Comparison of ENCODE assay signal across 18 cellular contexts in genomic region chr3:118526758-118527526, GRCh38.
DNase-seq lines count a peak whose midpoint lies in the region; ATAC-seq lines count a peak whose summit lies in the region.
"Had no signal": no experiment of that assay in that cellular context is flagged by ENCODE, and none has a peak within 500 bp of the region (broad histone marks: within the 10 kb centered on the region; RNA-seq: fewer than 3 reads in every experiment).

No MANE protein-coding gene starts in this region.

- H3K4me1 Mint-ChIP-seq in activated naive CD8-positive, alpha-beta T cell treated with anti-CD3 and anti-CD28 coated beads, Interleukin-2, amount 50 U/mL, for 24 hours = no peaks in the 10 kb centered on the region
- H3K4me1 Mint-ChIP-seq: activated naive CD4-positive, alpha-beta T cell treated with anti-CD3 and anti-CD28 coated beads, Interleukin-2, amount 10 ng/mL, durations not matched to agents 7 days and 5 days had no signal

- H3K27me3 Mint-ChIP-seq in activated naive CD8-positive, alpha-beta T cell treated with anti-CD3 and anti-CD28 coated beads, Interleukin-2, amount 50 U/mL, for 24 hours = no peaks in the 10 kb centered on the region
- H3K27me3 Mint-ChIP-seq: activated naive CD4-positive, alpha-beta T cell treated with anti-CD3 and anti-CD28 coated beads, Interleukin-2, amount 10 ng/mL, durations not matched to agents 7 days and 5 days had no signal

- H3K36me3 ChIP-seq in mesodermal cell (ENCODE audit: control insufficient read depth, insufficient read depth, low read length) = no peaks in the 10 kb centered on the region
- H3K36me3 ChIP-seq: BLaER1 treated with 17β-estradiol and CSF1 and Interleukin-3, amounts not matched to agents 10 nM and 100 nM; HAP-1; heart right ventricle had no signal

- no peak overlapping the region for H3K4me3 ChIP-seq in mesodermal cell (ENCODE audit: extremely low read depth, insufficient read depth, low read length, poor library complexity, severe bottlenecking)
- H3K4me3 ChIP-seq: BLaER1 treated with 17β-estradiol and CSF1 and Interleukin-3, amounts not matched to agents 10 nM and 100 nM; HAP-1; heart right ventricle had no signal

- ATAC-seq in GM18858 (IDR thresholded peaks at IDR 0.05; ENCODE audit: unreplicated experiment) = peak; percentile 61
- peak; percentile 81 for ATAC-seq in GM21786 (IDR thresholded peaks at IDR 0.05; ENCODE audit: unreplicated experiment)
- ATAC-seq in HG03439 (IDR thresholded peaks at IDR 0.05; ENCODE audit: unreplicated experiment) = peak; percentile 90
- ATAC-seq in activated naive CD8-positive, alpha-beta T cell treated with anti-CD3 and anti-CD28 coated beads, Interleukin-2, amount 50 U/mL, for 24 hours = no peak
- ATAC-seq: activated CD8-positive, alpha-beta T cell treated with anti-CD3 and anti-CD28 coated beads, Interleukin-2, amount 10 ng/mL, durations not matched to agents 7 days and 5 days; heart right ventricle had no signal

- peak overlapping the region; percentile 19 for H3K27ac ChIP-seq in mesodermal cell (ENCODE audit: low read depth, low read length, severe bottlenecking)
- H3K27ac ChIP-seq: BLaER1 treated with 17β-estradiol and CSF1 and Interleukin-3, amounts not matched to agents 10 nM and 100 nM; heart right ventricle had no signal

- 100% methylated on average over 1 of the region's 1 CpG; no CpG with 5 or more reads in 1 of the 2 experiments for WGBS in mesodermal cell (ENCODE audit: insufficient coverage in 2 of 2), 2 experiments

- peaks cover 9% of the 10 kb centered on the region for H3K9me3 Mint-ChIP-seq in activated naive CD8-positive, alpha-beta T cell treated with anti-CD3 and anti-CD28 coated beads, Interleukin-2, amount 50 U/mL, for 24 hours
- H3K9me3 Mint-ChIP-seq: nephron progenitor cell had no signal

- H3K4me1 ChIP-seq in mesodermal cell (ENCODE audit: control insufficient read depth, insufficient read depth, low read length, poor library complexity, severe bottlenecking) = no peaks in the 10 kb centered on the region
- H3K4me1 ChIP-seq: BLaER1 treated with 17β-estradiol and CSF1 and Interleukin-3, amounts not matched to agents 10 nM and 100 nM; heart right ventricle had no signal

- no peak overlapping the region for H3K4me3 Mint-ChIP-seq in activated naive CD8-positive, alpha-beta T cell treated with anti-CD3 and anti-CD28 coated beads, Interleukin-2, amount 50 U/mL, for 24 hours
- H3K4me3 Mint-ChIP-seq: activated CD8-positive, alpha-beta T cell treated with anti-CD3 and anti-CD28 coated beads, Interleukin-2, amount 10 ng/mL, durations not matched to agents 7 days and 5 days; activated naive CD4-positive, alpha-beta T cell treated with anti-CD3 and anti-CD28 coated beads, Interleukin-2, amount 10 ng/mL, durations not matched to agents 7 days and 5 days; nephron progenitor cell; T-helper 2 cell treated with Interferon-gamma antibody and Interleukin-4, amounts not matched to agents 5 μg/mL and 100 μg/mL, for 36 hours had no signal

- no peak overlapping the region for H3K27ac Mint-ChIP-seq in activated naive CD8-positive, alpha-beta T cell treated with anti-CD3 and anti-CD28 coated beads, Interleukin-2, amount 50 U/mL, for 24 hours
- H3K27ac Mint-ChIP-seq: activated CD8-positive, alpha-beta T cell treated with anti-CD3 and anti-CD28 coated beads, Interleukin-2, amount 10 ng/mL, durations not matched to agents 7 days and 5 days; activated naive CD4-positive, alpha-beta T cell treated with anti-CD3 and anti-CD28 coated beads, Interleukin-2, amount 10 ng/mL, durations not matched to agents 7 days and 5 days; nephron progenitor cell; T-helper 2 cell treated with Interferon-gamma antibody and Interleukin-4, amounts not matched to agents 5 μg/mL and 100 μg/mL, for 36 hours had no signal

- no peaks in the 10 kb centered on the region for H3K36me3 Mint-ChIP-seq in activated naive CD8-positive, alpha-beta T cell treated with anti-CD3 and anti-CD28 coated beads, Interleukin-2, amount 50 U/mL, for 24 hours (ENCODE audit: low read depth)
- H3K36me3 Mint-ChIP-seq: activated naive CD4-positive, alpha-beta T cell treated with anti-CD3 and anti-CD28 coated beads, Interleukin-2, amount 10 ng/mL, durations not matched to agents 7 days and 5 days had no signal

- H3K9me3 ChIP-seq in mesodermal cell (ENCODE audit: control insufficient read depth, low read length) = no peaks in the 10 kb centered on the region
- H3K9me3 ChIP-seq: BLaER1 treated with 17β-estradiol and CSF1 and Interleukin-3, amounts not matched to agents 10 nM and 100 nM; HAP-1 had no signal

- no peak for DNase-seq in iPS-NIHi7 (ENCODE audit: extremely low spot score)
- no peak for DNase-seq in activated naive CD8-positive, alpha-beta T cell treated with anti-CD3 and anti-CD28 coated beads, Interleukin-2, amount 50 U/mL, for 24 hours
- no peak for DNase-seq in COLO668 (lab: John Stamatoyannopoulos, UW; ENCODE audit: unreplicated experiment)
- no peak for DNase-seq in NCI-H526 treated with DMSO at 0.1 percent for 48 hours (lab: John Stamatoyannopoulos, UW)
- DNase-seq: activated CD8-positive, alpha-beta T cell treated with anti-CD3 and anti-CD28 coated beads, Interleukin-2, amount 10 ng/mL, durations not matched to agents 7 days and 5 days; activated naive CD4-positive, alpha-beta T cell treated with anti-CD3 and anti-CD28 coated beads, Interleukin-2, amount 10 ng/mL, durations not matched to agents 7 days and 5 days; central memory CD4-positive, alpha-beta T cell; heart right ventricle; NCI-H1048; NCI-H226; nephron progenitor cell had no signal
